ENCODE assay signal across 10 cellular contexts in genomic region chr1:28718601-28719331, GRCh38. TPM values are rescaled to one million over a fixed set of nuclear protein-coding genes. Genes with fewer than 3 reads are reported as not detected.
A peak's percentile ranks its signal among the peaks of the same experiment; 100 is the strongest.
DNase-seq lines count a peak whose midpoint lies in the region; ATAC-seq and TF ChIP-seq lines count a peak whose summit lies in the region.
"Had no signal": no experiment of that assay in that cellular context is flagged by ENCODE, and none has a peak within 500 bp of the region (broad histone marks: within the 10 kb centered on the region; RNA-seq: fewer than 3 reads in every experiment).

No MANE protein-coding gene starts in this region.

- no peaks in the 10 kb centered on the region for H3K4me1 ChIP-seq in breast epithelium
- H3K4me1 ChIP-seq in skeletal muscle tissue (ENCODE audit: control insufficient read depth in 3 of 3, insufficient read depth in 3 of 3, low read length in 3 of 3), result peaks cover 7 to 9% (median 8%) of the 10 kb centered on the region in 3 donors
- peaks cover 9% of the 10 kb centered on the region for H3K4me1 ChIP-seq in vagina
- H3K4me1 ChIP-seq in ascending aorta, result no peaks in the 10 kb centered on the region

- H3K4me3 ChIP-seq in breast epithelium, result no peak overlapping the region
- H3K4me3 ChIP-seq in SK-N-MC, result no peak overlapping the region
- H3K4me3 ChIP-seq in fibroblast of mammary gland (ENCODE audit: control insufficient read depth, low read depth, low read length), result no peak overlapping the region
- H3K4me3 ChIP-seq in skeletal muscle tissue (ENCODE audit: low read length in 3 of 3), result no peak overlapping the region
- H3K4me3 ChIP-seq in vagina, result no peak overlapping the region
- no peak overlapping the region for H3K4me3 ChIP-seq in ascending aorta

- TF ChIP-seq CTCF in MCF 10A (IDR thresholded peaks at IDR 0.05; ENCODE audit: unreplicated experiment), result no peak
- TF ChIP-seq CTCF in breast epithelium (IDR thresholded peaks at IDR 0.05), result no peak
- TF ChIP-seq CTCF in fibroblast of mammary gland (conservative IDR thresholded peaks at IDR 0.05; ENCODE audit: control insufficient read depth, insufficient read depth, low read depth, low read length), result no peak
- no peak for TF ChIP-seq CTCF in vagina (IDR thresholded peaks at IDR 0.05)
- TF ChIP-seq CTCF in ascending aorta (IDR thresholded peaks at IDR 0.05), result no peak

- BruUV-seq in MCF 10A (replicated peaks; lab: Mats Ljungman, UMichigan), result no TSS peak

- no peak for TF ChIP-seq POLR2A in breast epithelium (IDR thresholded peaks at IDR 0.05)
- TF ChIP-seq POLR2A in vagina (IDR thresholded peaks at IDR 0.05), result no peak

- POLR2A ChIA-PET in MCF 10A (lab: Yijun Ruan, JAX), result interaction anchor here (0.6 to 2.6 kb wide), 5 partner anchors 12 to 279 kb away, joined by 3 to 14 read pairs (median 3); partner anchors contain the start of genes TAF12 and YTHDF2

- no peak overlapping the region for H3K27ac Mint-ChIP-seq in MCF 10A (ENCODE audit: low read depth, unreplicated experiment)

- H3K27me3 ChIP-seq in breast epithelium, result no peaks in the 10 kb centered on the region
- H3K27me3 ChIP-seq in skeletal muscle tissue (ENCODE audit: control insufficient read depth in 3 of 3, insufficient read depth in 3 of 3, low read length in 3 of 3), result no peaks in the 10 kb centered on the region
- no peaks in the 10 kb centered on the region for H3K27me3 ChIP-seq in vagina
- no peaks in the 10 kb centered on the region for H3K27me3 ChIP-seq in ascending aorta

- H3K9me3 ChIP-seq in breast epithelium (no peaks in the 10 kb centered on the region), SK-N-MC (ENCODE audit: low read depth, low read length) (no peaks in the 10 kb centered on the region), skeletal muscle tissue (ENCODE audit: control insufficient read depth in 3 of 3, low read length in 3 of 3) (no peaks in the 10 kb centered on the region), vagina (no peaks in the 10 kb centered on the region), ascending aorta (no peaks in the 10 kb centered on the region)

- no peak overlapping the region for H3K9ac ChIP-seq in SK-N-MC (ENCODE audit: insufficient read length)
- H3K9ac ChIP-seq in skeletal muscle tissue (ENCODE audit: low read depth in 1 of 3, low read length in 3 of 3), result no peak overlapping the region

- no peaks in the 10 kb centered on the region for H3K4me1 Mint-ChIP-seq in MCF 10A (ENCODE audit: insufficient read depth, unreplicated experiment)

- no peaks in the 10 kb centered on the region for H3K9me3 Mint-ChIP-seq in MCF 10A (ENCODE audit: unreplicated experiment)

- CTCF ChIA-PET in MCF 10A (lab: Yijun Ruan, JAX), result interaction anchor here (0.6 to 1.2 kb wide), 4 partner anchors 18 to 1317 kb away, joined by 3 to 6 read pairs (median 3); partner anchors contain the start of gene YTHDF2

- H3K4me3 Mint-ChIP-seq in MCF 10A (ENCODE audit: unreplicated experiment), result no peak overlapping the region

- intact Hi-C loops in MCF 10A (cut with micrococcal nuclease), result no loop called here
- intact Hi-C loops in breast epithelium (cut with DNase I; ENCODE audit: low total_unique reads), result no loop called here
- intact Hi-C loops in vagina (cut with DNase I), result no loop called here
- intact Hi-C loops in ascending aorta (cut with DNase I), result no loop called here

- no peak for ATAC-seq in GM21390 (IDR thresholded peaks at IDR 0.05; ENCODE audit: unreplicated experiment)

- peak; percentile 17 for DNase-seq in MCF 10A (ENCODE audit: unreplicated experiment)
- no peak for DNase-seq in breast epithelium (ENCODE audit: low spot score in 2 of 2)
- no peak for DNase-seq in SK-N-MC (ENCODE audit: low read depth, low spot score)
- peak; percentile 65 for DNase-seq in fibroblast of mammary gland (ENCODE audit: low read depth)
- no peak for DNase-seq in vagina (ENCODE audit: extremely low spot score in 2 of 2)
- DNase-seq in ascending aorta (ENCODE audit: low spot score in 2 of 2), result no peak
- DNase-seq: activated gamma-delta T cell, MM.1S had no signal

- no peaks in the 10 kb centered on the region for H3K36me3 ChIP-seq in breast epithelium
- peaks cover 14% of the 10 kb centered on the region; the same call in 1 of the 2 replicates for H3K36me3 ChIP-seq in SK-N-MC (ENCODE audit: insufficient read depth, low read length)
- H3K36me3 ChIP-seq in skeletal muscle tissue (ENCODE audit: control insufficient read depth in 3 of 3, insufficient read depth in 3 of 3, low read length in 3 of 3), result peaks cover 7 to 14% (median 13%) of the 10 kb centered on the region in 3 donors
- peaks cover 0 to 15% of the 10 kb centered on the region in 2 donors for H3K36me3 ChIP-seq in vagina
- peaks cover 7 to 22% of the 10 kb centered on the region in 2 donors for H3K36me3 ChIP-seq in ascending aorta

- H3K36me3 Mint-ChIP-seq in MCF 10A (ENCODE audit: insufficient read depth, unreplicated experiment), result peaks cover 17% of the 10 kb centered on the region

- H3K27ac ChIP-seq in breast epithelium, result no peak overlapping the region
- peak overlapping the region; percentile 64 for H3K27ac ChIP-seq in SK-N-MC
- H3K27ac ChIP-seq in skeletal muscle tissue (ENCODE audit: low read depth, low read length), result peak overlapping the region; percentile 63
- H3K27ac ChIP-seq in vagina, result no peak overlapping the region
- H3K27ac ChIP-seq in ascending aorta, result no peak overlapping the region

- no peaks in the 10 kb centered on the region for H3K27me3 Mint-ChIP-seq in MCF 10A (ENCODE audit: insufficient read depth, unreplicated experiment)

RNA-seq across cellular contexts. Expression of gene YTHDF2, which starts 18.0 kb away (rescaled TPM):
- total RNA-seq in MCF 10A (2022), result 102 and 127 TPM in 2 replicates
- total RNA-seq in breast epithelium, result 10 to 100 TPM; 43.5 to 74.1 (median 66.5) TPM
- total RNA-seq in skeletal muscle tissue, result 59.5 TPM
- 61.9 TPM for total RNA-seq in vagina
- total RNA-seq in ascending aorta, result 50.6 TPM

RNA-seq across cellular contexts. Expression of gene GMEB1, which starts 50.2 kb away (rescaled TPM):
- total RNA-seq in MCF 10A (2022) (9.1 and 13.3 TPM in 2 replicates), breast epithelium (10 to 100 TPM in 1 of 3 donors, 1 to 10 TPM in 2; 7.7 to 11.9 (median 9.8) TPM), skeletal muscle tissue (4.7 TPM), vagina (11.0 TPM), ascending aorta (5.2 TPM)

Comparison
In these comparisons a context has a peak if more than half of its experiments do, and no peak if none do; other contexts are left out.
1. DNase-seq: peak in MCF 10A (single experiment) and fibroblast of mammary gland (single experiment); none in breast epithelium (0 of 2), SK-N-MC (single experiment), vagina (0 of 2) and ascending aorta (0 of 2).
2. H3K27ac ChIP-seq: peak in SK-N-MC (single experiment) and skeletal muscle tissue (single experiment); none in breast epithelium (0 of 2), vagina (single experiment) and ascending aorta (0 of 2).